In the genomic region with DNA sequence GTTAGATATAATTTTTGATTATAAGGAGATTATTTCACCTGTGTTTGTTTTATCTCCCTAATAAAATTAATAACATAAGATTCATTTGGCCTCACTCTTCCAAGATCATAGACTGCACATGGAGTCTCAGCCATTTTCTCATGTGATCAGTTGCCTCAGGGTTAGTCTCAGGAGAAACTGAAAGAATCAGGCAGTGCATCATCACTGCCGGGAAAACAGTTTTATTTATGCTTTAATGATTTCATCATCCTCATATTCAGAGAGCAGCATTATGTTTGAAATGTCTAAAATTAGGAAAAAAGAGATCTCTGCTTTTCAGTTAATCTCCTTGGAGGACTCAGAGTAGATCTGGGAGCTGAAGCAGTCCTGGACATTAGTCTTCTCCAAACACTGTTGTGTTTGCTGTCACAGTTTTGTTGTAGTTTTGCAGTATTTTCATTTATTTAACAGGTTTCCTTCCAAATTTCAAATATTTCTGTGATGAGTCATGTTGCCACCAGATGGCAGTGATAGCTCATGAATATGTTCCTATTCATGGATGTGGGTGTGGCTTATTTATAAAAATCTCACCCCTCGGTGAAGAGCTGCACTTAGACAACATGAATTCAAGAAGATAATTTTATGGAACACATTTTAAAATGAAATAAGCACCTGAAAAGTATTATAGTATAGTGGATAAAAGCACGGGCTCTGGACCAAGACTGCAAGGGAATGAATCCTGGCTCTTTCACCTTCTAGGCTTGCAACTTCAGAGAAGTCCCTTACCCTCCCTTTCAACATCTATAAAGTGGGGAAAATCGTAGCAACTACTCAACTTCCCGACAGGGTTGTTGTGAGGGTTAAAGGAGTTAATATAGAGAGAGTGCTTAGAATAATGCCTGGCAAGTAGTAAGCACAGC, we compare ENCODE assay signal across 1 cellular context.
TF ChIP-seq lines count a peak whose summit lies in the region.

No MANE protein-coding gene starts in this region.

TF ChIP-seq in H1, 55 proteins besides CTCF, POLR2A, EP300 and RAD21:
- no peak for TF ChIP-seq YY1 (IDR thresholded peaks at IDR 0.05; ENCODE audit: low read depth, low read length)
- no peak for TF ChIP-seq CBX5 (IDR thresholded peaks at IDR 0.05; ENCODE audit: low read depth, low read length)
- TF ChIP-seq JUND (IDR thresholded peaks at IDR 0.05; ENCODE audit: low read length), result peak; percentile 65; the same call in 1 of the 2 replicates
